In the genomic region with DNA sequence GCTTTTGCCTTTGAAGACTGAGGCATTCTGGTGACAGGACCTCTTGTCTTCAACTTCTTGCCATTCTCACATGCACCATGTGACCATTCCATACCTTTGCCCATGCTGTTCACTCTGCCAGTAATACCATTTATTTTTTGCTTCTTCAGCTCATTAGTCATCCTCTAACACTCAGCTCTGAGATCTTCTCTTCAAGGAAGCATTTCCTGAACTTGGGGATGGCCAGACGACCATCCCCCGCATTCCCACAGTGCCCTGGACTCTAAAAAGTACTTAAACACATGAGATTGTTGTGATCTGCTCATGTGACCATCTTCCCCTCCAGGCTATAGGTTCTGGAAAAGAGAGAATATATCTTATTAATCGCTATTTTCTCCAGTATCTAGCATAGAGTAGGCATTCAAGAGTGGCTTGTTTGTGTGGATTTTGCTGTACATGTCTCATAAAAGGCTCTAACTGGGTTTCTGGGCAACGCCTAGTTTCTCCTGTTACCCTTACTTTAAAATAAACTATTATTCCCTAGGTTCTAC, we compare ENCODE assay signal across 31 cellular contexts. TPM values are rescaled to one million over a fixed set of nuclear protein-coding genes. Genes with fewer than 3 reads are reported as not detected.
"Had no signal": no experiment of that assay in that cellular context is flagged by ENCODE, and none has a peak within 500 bp of the region (broad histone marks: within the 10 kb centered on the region; RNA-seq: fewer than 3 reads in every experiment).

No MANE protein-coding gene starts in this region.

- H3K4me1 ChIP-seq: heart left ventricle, parathyroid adenoma, sigmoid colon, suprapubic skin, tibial artery had no signal

- H3K27me3 Mint-ChIP-seq: activated CD8-positive, alpha-beta memory T cell treated with anti-CD3 and anti-CD28 coated beads, Interleukin-2, amount 10 ng/mL, durations not matched to agents 7 days and 5 days; effector memory CD8-positive, alpha-beta T cell had no signal

- H3K9me3 Mint-ChIP-seq: activated T-cell treated with anti-CD3 and anti-CD28 coated beads, Interleukin-2, amount 50 U/mL, for 72 hours; effector memory CD8-positive, alpha-beta T cell; T-helper 2 cell treated with Interferon-gamma antibody and Interleukin-4, amounts not matched to agents 5 μg/mL and 100 μg/mL, for 36 hours had no signal

- H3K4me3 Mint-ChIP-seq: activated CD4-positive, alpha-beta T cell treated with anti-CD3 and anti-CD28 coated beads for 36 hours; activated CD8-positive, alpha-beta memory T cell treated with anti-CD3 and anti-CD28 coated beads, Interleukin-2, amount 10 ng/mL, durations not matched to agents 7 days and 5 days; activated CD8-positive, alpha-beta T cell treated with anti-CD3 and anti-CD28 coated beads, Interleukin-2, amount 10 ng/mL, durations not matched to agents 7 days and 5 days; activated naive CD8-positive, alpha-beta T cell; activated T-cell treated with anti-CD3 and anti-CD28 coated beads, Interleukin-2, amount 50 U/mL, for 72 hours; brain; effector memory CD8-positive, alpha-beta T cell; immature natural killer cell; mesothelial cell of epicardium; naive B cell; T-helper 2 cell treated with Interferon-gamma antibody and Interleukin-4, amounts not matched to agents 5 μg/mL and 100 μg/mL, for 36 hours had no signal

- H3K27me3 ChIP-seq: tibial artery had no signal

- H3K36me3 Mint-ChIP-seq: activated CD8-positive, alpha-beta memory T cell treated with anti-CD3 and anti-CD28 coated beads, Interleukin-2, amount 10 ng/mL, durations not matched to agents 7 days and 5 days; activated naive CD8-positive, alpha-beta T cell; mesothelial cell of epicardium; naive B cell had no signal

- H3K36me3 ChIP-seq: heart left ventricle, sigmoid colon, suprapubic skin, tibial artery had no signal

- H3K9me3 ChIP-seq: psoas muscle, sigmoid colon, suprapubic skin, tibial artery had no signal

- H3K4me1 Mint-ChIP-seq: activated CD4-positive, alpha-beta T cell treated with anti-CD3 and anti-CD28 coated beads for 36 hours; activated CD8-positive, alpha-beta memory T cell treated with anti-CD3 and anti-CD28 coated beads, Interleukin-2, amount 10 ng/mL, durations not matched to agents 7 days and 5 days; immature natural killer cell; naive B cell had no signal

- H3K4me3 ChIP-seq: coronary artery, heart left ventricle, psoas muscle, sigmoid colon, smooth muscle cell, suprapubic skin, tibial artery had no signal

- H3K27ac ChIP-seq: coronary artery, heart left ventricle, parathyroid adenoma, psoas muscle, sigmoid colon, suprapubic skin, tibial artery had no signal

- DNase-seq: activated CD4-positive, alpha-beta T cell treated with anti-CD3 and anti-CD28 coated beads for 36 hours; activated CD4-positive, CD25-positive, alpha-beta regulatory T cell; activated CD8-positive, alpha-beta memory T cell treated with anti-CD3 and anti-CD28 coated beads, Interleukin-2, amount 10 ng/mL, durations not matched to agents 7 days and 5 days; activated CD8-positive, alpha-beta T cell treated with anti-CD3 and anti-CD28 coated beads, Interleukin-2, amount 10 ng/mL, durations not matched to agents 7 days and 5 days; activated naive CD4-positive, alpha-beta T cell; activated T-cell treated with anti-CD3 and anti-CD28 coated beads for 4 hours; activated T-cell treated with anti-CD3 and anti-CD28 coated beads, Interleukin-2, amount 50 U/mL, for 72 hours; anterior cingulate cortex; effector memory CD8-positive, alpha-beta T cell; heart left ventricle; hypothalamus; immature natural killer cell; kidney; naive B cell; occipital lobe; psoas muscle; sigmoid colon; stimulated activated CD4-positive, alpha-beta T cell treated with anti-CD3 and anti-CD28 coated beads, Interleukin-1b, Interleukin-23, amount 100 ng/mL, for 48 hours; stimulated activated naive CD4-positive, alpha-beta T cell; tibial artery had no signal

- H3K27ac Mint-ChIP-seq: activated CD4-positive, alpha-beta T cell treated with anti-CD3 and anti-CD28 coated beads for 36 hours; activated CD8-positive, alpha-beta memory T cell treated with anti-CD3 and anti-CD28 coated beads, Interleukin-2, amount 10 ng/mL, durations not matched to agents 7 days and 5 days; activated CD8-positive, alpha-beta T cell treated with anti-CD3 and anti-CD28 coated beads, Interleukin-2, amount 10 ng/mL, durations not matched to agents 7 days and 5 days; activated naive CD8-positive, alpha-beta T cell; activated T-cell treated with anti-CD3 and anti-CD28 coated beads, Interleukin-2, amount 50 U/mL, for 72 hours; brain; effector memory CD8-positive, alpha-beta T cell; immature natural killer cell; mesothelial cell of epicardium; naive B cell; T-helper 2 cell treated with Interferon-gamma antibody and Interleukin-4, amounts not matched to agents 5 μg/mL and 100 μg/mL, for 36 hours had no signal

- ATAC-seq: activated CD4-positive, alpha-beta T cell treated with anti-CD3 and anti-CD28 coated beads for 36 hours; activated CD8-positive, alpha-beta memory T cell treated with anti-CD3 and anti-CD28 coated beads, Interleukin-2, amount 10 ng/mL, durations not matched to agents 7 days and 5 days; activated CD8-positive, alpha-beta T cell treated with anti-CD3 and anti-CD28 coated beads, Interleukin-2, amount 10 ng/mL, durations not matched to agents 7 days and 5 days; activated T-cell treated with anti-CD3 and anti-CD28 coated beads, Interleukin-2, amount 50 U/mL, for 72 hours; effector memory CD8-positive, alpha-beta T cell; heart left ventricle; psoas muscle had no signal

RNA-seq across cellular contexts. Expression of a gene that starts 33.9 kb away (rescaled TPM):
- total RNA-seq: activated CD4-positive, alpha-beta T cell treated with anti-CD3 and anti-CD28 coated beads for 36 hours; activated CD8-positive, alpha-beta memory T cell treated with anti-CD3 and anti-CD28 coated beads, Interleukin-2, amount 10 ng/mL, durations not matched to agents 7 days and 5 days; activated CD8-positive, alpha-beta T cell treated with anti-CD3 and anti-CD28 coated beads, Interleukin-2, amount 10 ng/mL, durations not matched to agents 7 days and 5 days; activated T-cell treated with anti-CD3 and anti-CD28 coated beads, Interleukin-2, amount 50 U/mL, for 72 hours; fibroblast of lung; fibroblast of villous mesenchyme; kidney; sigmoid colon; ureter had no signal
